Comparison of ENCODE assay signal across 18 cellular contexts in the genomic region with DNA sequence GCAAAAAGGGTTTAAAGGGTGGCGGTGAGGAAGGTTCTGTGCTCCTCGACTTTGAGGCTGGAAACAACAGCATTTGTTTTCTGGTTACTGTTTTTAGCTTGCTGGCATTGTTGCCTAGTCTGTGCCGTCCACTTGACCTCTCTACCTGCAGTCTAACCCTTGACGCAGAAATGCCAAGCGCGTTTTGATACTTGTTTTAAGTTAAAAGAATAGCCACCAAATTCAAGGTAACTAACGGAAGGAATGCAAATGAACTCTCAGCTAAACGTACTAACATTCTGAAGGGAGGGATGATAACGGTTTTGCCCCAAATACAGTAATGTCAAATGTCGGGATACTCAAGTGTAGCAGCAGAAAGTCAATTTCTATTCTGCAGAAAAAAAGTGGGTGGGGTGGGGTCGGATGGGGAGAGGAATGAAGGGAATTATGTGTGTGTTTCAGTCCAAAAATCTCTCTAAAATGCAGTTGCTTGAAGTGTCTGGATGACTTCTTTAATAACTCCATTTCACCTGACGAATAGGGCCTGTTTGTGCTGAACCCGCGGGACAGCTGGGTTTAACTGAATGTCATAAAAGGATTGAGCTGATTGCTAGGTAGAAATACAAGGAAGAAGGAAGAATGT. TPM values are rescaled to one million over a fixed set of nuclear protein-coding genes. Genes with fewer than 3 reads are reported as not detected.
"Had no signal": no experiment of that assay in that cellular context is flagged by ENCODE, and none has a peak within 500 bp of the region (broad histone marks: within the 10 kb centered on the region; RNA-seq: fewer than 3 reads in every experiment).

No MANE protein-coding gene starts in this region.

- H3K27ac ChIP-seq: heart left ventricle, left ventricle myocardium inferior, neutrophil, right atrium auricular region, thyroid gland, uterus had no signal

- H3K36me3 Mint-ChIP-seq: brain had no signal

- ATAC-seq: activated naive CD4-positive, alpha-beta T cell treated with anti-CD3 and anti-CD28 coated beads, Interleukin-2, amount 50 U/mL, for 72 hours; heart left ventricle had no signal

- H3K27ac Mint-ChIP-seq: activated naive CD4-positive, alpha-beta T cell treated with anti-CD3 and anti-CD28 coated beads, Interleukin-2, amount 50 U/mL, for 72 hours; brain had no signal

- H3K4me3 Mint-ChIP-seq: central memory CD8-positive, alpha-beta T cell had no signal

- DNase-seq: amygdala; cortex of kidney; effector memory CD4-positive, alpha-beta T cell; erythroblast; heart left ventricle; islet precursor cell; left ventricle myocardium inferior; mesenchymal stem cell; small intestine; T1000; thyroid gland; uterus had no signal

- H3K4me3 ChIP-seq: heart left ventricle, left ventricle myocardium inferior, right atrium auricular region, thyroid gland, uterus had no signal

- H3K27me3 ChIP-seq: thyroid gland had no signal

- H3K9me3 ChIP-seq: heart left ventricle, left ventricle myocardium inferior, neutrophil, right atrium auricular region, thyroid gland, uterus had no signal

- H3K9me3 Mint-ChIP-seq: central memory CD8-positive, alpha-beta T cell had no signal

- H3K36me3 ChIP-seq: heart left ventricle, left ventricle myocardium inferior, neutrophil, right atrium auricular region, thyroid gland, uterus had no signal

RNA-seq across cellular contexts. Expression of gene NKX6-1, which starts 3.4 kb away (rescaled TPM):
- total RNA-seq: activated naive CD4-positive, alpha-beta T cell treated with anti-CD3 and anti-CD28 coated beads, Interleukin-2, amount 50 U/mL, for 72 hours; fibroblast of villous mesenchyme; left ventricle myocardium inferior; right atrium auricular region; uterus had no signal
- polyA plus RNA-seq: heart left ventricle, small intestine had no signal
